Comparison of ENCODE assay signal across 7 cellular contexts in genomic region chr9:6566409-6567139, GRCh38.
A peak's percentile ranks its signal among the peaks of the same experiment; 100 is the strongest.
DNase-seq lines count a peak whose midpoint lies in the region; ATAC-seq, FAIRE-seq and TF ChIP-seq lines count a peak whose summit lies in the region.

No MANE protein-coding gene starts in this region.

- ATAC-seq in GM19351 (IDR thresholded peaks at IDR 0.05; ENCODE audit: unreplicated experiment) (peak; percentile 54), GM12878 (peak; percentile 59)

- POLR2A ChIA-PET in GM12878 (lab: Charles Lee), result no interaction called here

- SMC1A ChIA-PET in GM12878 (lab: Charles Lee; ENCODE audit: uncharacterized antibody, unreplicated experiment), result interaction anchor here (1.1 to 6.3 kb wide), 7 partner anchors 9 to 261 kb away, joined by 3 to 84 read pairs (median 4); no protein-coding TSS in a partner anchor

- intact Hi-C loops in GM12878 (cut with micrococcal nuclease; ENCODE audit: unreplicated experiment), result loop anchor here (10.0 kb wide), 1 partner anchor 512 kb away; no protein-coding TSS in a partner anchor

- H3K4me2 ChIP-seq in GM12878 (ENCODE audit: control insufficient read depth, insufficient read depth), result no peak overlapping the region

- H4K20me1 ChIP-seq in GM12878 (ENCODE audit: control insufficient read depth, insufficient read depth), result no peaks in the 10 kb centered on the region

- H3K4me1 ChIP-seq in GM12878 (ENCODE audit: control insufficient read depth, insufficient read depth, low read length), result no peaks in the 10 kb centered on the region

- H3K36me3 ChIP-seq in GM12878 (ENCODE audit: control insufficient read depth in 2 of 2, insufficient read depth in 2 of 2, low read length in 1 of 2), result peaks cover 4 to 7% of the 10 kb centered on the region in 2 experiments; a peak in 3 of 4 replicates

- BruUV-seq in GM12878 (replicated peaks; lab: Mats Ljungman, UMichigan), result no TSS peak

- TF ChIP-seq EP300 in GM12878 (IDR thresholded peaks at IDR 0.05; ENCODE audit: borderline replicate concordance in 1 of 2, control insufficient read depth in 1 of 2, low read depth in 2 of 2, low read length in 2 of 2), result no peak

- H2AFZ ChIP-seq in GM12878 (ENCODE audit: control insufficient read depth, low read depth, low read length), result peak overlapping the region; percentile 2; the same call in 1 of the 2 replicates

- WGBS in GM12878 (ENCODE audit: insufficient coverage, insufficient replicate concordance, low lambda C conversion rate, missing lambda C conversion rate), result 18% methylated on average over 10 of the region's 10 CpGs

- in situ Hi-C loops in GM12878 (cut with MboI), result loop anchor here (5.0 kb wide), 1 partner anchor 214 kb away; no protein-coding TSS in a partner anchor

- no peak for TF ChIP-seq CTCF in GM12878 (IDR thresholded peaks at IDR 0.05 in 2 of 3, conservative IDR thresholded peaks at IDR 0.05 in 1 of 3; ENCODE audit: control insufficient read depth in 2 of 3, extremely low read depth in 1 of 3, insufficient read depth in 1 of 3, low read depth in 3 of 3, low read length in 3 of 3)
- TF ChIP-seq CTCF in GM10266 (IDR thresholded peaks at IDR 0.05; ENCODE audit: control insufficient read depth, insufficient read depth, low read depth, missing control alignments), result no peak

- RAD21 ChIA-PET in GM12878 (lab: Charles Lee; ENCODE audit: unreplicated experiment), result interaction anchor here (1.1 to 6.1 kb wide), 2 partner anchors 12 to 210 kb away, joined by 3 to 41 read pairs; no protein-coding TSS in a partner anchor

- no peak overlapping the region for H3K4me3 ChIP-seq in GM12878

- H3K79me2 ChIP-seq in GM12878 (ENCODE audit: control insufficient read depth, insufficient read depth, low read length), result no peaks in the 10 kb centered on the region

- H3K9me3 ChIP-seq in GM12878 (replicated peaks; ENCODE audit: control insufficient read depth, insufficient read depth, low read length), result no peaks in the 10 kb centered on the region

- CTCF ChIA-PET in GM12878 (lab: Yijun Ruan, JAX), result interaction anchor here (0.6 to 9.1 kb wide), 8 partner anchors 9 to 588 kb away, joined by 3 to 123 read pairs (median 4); no protein-coding TSS in a partner anchor

- no peak overlapping the region for H3K27ac ChIP-seq in GM12878 (ENCODE audit: control insufficient read depth, insufficient read depth)

- no peak for FAIRE-seq in GM12878 (lab: Jason Lieb, UNC)

- no peaks in the 10 kb centered on the region for H3K27me3 ChIP-seq in GM12878 (replicated peaks in 1 of 2; ENCODE audit: control insufficient read depth in 2 of 2, insufficient read depth in 2 of 2, low read length in 1 of 2)

- no peak overlapping the region for H3K9ac ChIP-seq in GM12878 (ENCODE audit: control insufficient read depth, insufficient read depth, low read length)

- DNase-seq in NCI-H226, result peak; percentile 94
- DNase-seq in GM12878 (ENCODE audit: low read depth, low spot score), result no peak
- DNase-seq in renal cortical epithelial cell (ENCODE audit: low read depth), result peak; percentile 97
- DNase-seq in mesenteric fat pad (ENCODE audit: low spot score), result no peak
- DNase-seq in GM10266 (ENCODE audit: extremely low spot score), result no peak
- no peak for DNase-seq in midbrain (lab: John Stamatoyannopoulos, UW)

- TF ChIP-seq POLR2A in GM12878 (IDR thresholded peaks at IDR 0.05; ENCODE audit: low read depth, low read length), result no peak

- no peak for TF ChIP-seq RAD21 in GM12878 (IDR thresholded peaks at IDR 0.05; ENCODE audit: insufficient read depth, low read depth, low read length)

TF ChIP-seq in GM12878, 131 proteins besides CTCF, POLR2A, EP300 and RAD21:
- TF ChIP-seq, protein P1, sequence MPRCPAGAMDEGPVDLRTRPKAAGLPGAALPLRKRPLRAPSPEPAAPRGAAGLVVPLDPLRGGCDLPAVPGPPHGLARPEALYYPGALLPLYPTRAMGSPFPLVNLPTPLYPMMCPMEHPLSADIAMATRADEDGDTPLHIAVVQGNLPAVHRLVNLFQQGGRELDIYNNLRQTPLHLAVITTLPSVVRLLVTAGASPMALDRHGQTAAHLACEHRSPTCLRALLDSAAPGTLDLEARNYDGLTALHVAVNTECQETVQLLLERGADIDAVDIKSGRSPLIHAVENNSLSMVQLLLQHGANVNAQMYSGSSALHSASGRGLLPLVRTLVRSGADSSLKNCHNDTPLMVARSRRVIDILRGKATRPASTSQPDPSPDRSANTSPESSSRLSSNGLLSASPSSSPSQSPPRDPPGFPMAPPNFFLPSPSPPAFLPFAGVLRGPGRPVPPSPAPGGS (IDR thresholded peaks at IDR 0.05; ENCODE audit: borderline replicate concordance, insufficient read depth, low read depth, low read length, poor library complexity, severe bottlenecking), result peak; percentile 84
- TF ChIP-seq NR2C1 (IDR thresholded peaks at IDR 0.05) (no peak), SREBF2 (IDR thresholded peaks at IDR 0.05; ENCODE audit: low read length) (no peak), ZBTB40 (IDR thresholded peaks at IDR 0.05; ENCODE audit: borderline replicate concordance) (no peak), PML (IDR thresholded peaks at IDR 0.05; ENCODE audit: low read length) (no peak), MYC (IDR thresholded peaks at IDR 0.05; ENCODE audit: insufficient read depth, insufficient read length, insufficient replicate concordance, low read length, severe bottlenecking) (no peak), CHD4 (IDR thresholded peaks at IDR 0.05) (no peak), RUNX3 (IDR thresholded peaks at IDR 0.05; ENCODE audit: low read length) (no peak), EED (IDR thresholded peaks at IDR 0.05; ENCODE audit: low read depth) (peak; percentile 80), ESRRA (IDR thresholded peaks at IDR 0.05; ENCODE audit: low read length) (no peak), JUNB (IDR thresholded peaks at IDR 0.05) (peak; percentile 75), CREB1 (IDR thresholded peaks at IDR 0.05; ENCODE audit: low read depth) (0 out of 2 replicates have a peak, but pooled peaks have one; percentile 11), PAX8 (IDR thresholded peaks at IDR 0.05) (no peak), ETV6 (conservative IDR thresholded peaks at IDR 0.05 in 1 of 2, IDR thresholded peaks at IDR 0.05 in 1 of 2; ENCODE audit: borderline replicate concordance in 1 of 2, low read depth in 1 of 2) (0 out of 4 replicates have a peak, but pooled peaks of 1 of the 2 experiments have one; percentile 26), NFIC (IDR thresholded peaks at IDR 0.05; ENCODE audit: low read depth, low read length) (peak; percentile 67)
- TF ChIP-seq, protein P2, sequence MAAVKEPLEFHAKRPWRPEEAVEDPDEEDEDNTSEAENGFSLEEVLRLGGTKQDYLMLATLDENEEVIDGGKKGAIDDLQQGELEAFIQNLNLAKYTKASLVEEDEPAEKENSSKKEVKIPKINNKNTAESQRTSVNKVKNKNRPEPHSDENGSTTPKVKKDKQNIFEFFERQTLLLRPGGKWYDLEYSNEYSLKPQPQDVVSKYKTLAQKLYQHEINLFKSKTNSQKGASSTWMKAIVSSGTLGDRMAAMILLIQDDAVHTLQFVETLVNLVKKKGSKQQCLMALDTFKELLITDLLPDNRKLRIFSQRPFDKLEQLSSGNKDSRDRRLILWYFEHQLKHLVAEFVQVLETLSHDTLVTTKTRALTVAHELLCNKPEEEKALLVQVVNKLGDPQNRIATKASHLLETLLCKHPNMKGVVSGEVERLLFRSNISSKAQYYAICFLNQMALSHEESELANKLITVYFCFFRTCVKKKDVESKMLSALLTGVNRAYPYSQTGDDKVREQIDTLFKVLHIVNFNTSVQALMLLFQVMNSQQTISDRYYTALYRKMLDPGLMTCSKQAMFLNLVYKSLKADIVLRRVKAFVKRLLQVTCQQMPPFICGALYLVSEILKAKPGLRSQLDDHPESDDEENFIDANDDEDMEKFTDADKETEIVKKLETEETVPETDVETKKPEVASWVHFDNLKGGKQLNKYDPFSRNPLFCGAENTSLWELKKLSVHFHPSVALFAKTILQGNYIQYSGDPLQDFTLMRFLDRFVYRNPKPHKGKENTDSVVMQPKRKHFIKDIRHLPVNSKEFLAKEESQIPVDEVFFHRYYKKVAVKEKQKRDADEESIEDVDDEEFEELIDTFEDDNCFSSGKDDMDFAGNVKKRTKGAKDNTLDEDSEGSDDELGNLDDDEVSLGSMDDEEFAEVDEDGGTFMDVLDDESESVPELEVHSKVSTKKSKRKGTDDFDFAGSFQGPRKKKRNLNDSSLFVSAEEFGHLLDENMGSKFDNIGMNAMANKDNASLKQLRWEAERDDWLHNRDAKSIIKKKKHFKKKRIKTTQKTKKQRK (IDR thresholded peaks at IDR 0.05; ENCODE audit: low read depth, low read length), result no peak

Comparison
In these comparisons a context has a peak if more than half of its experiments do, and no peak if none do; other contexts are left out.
1. DNase-seq: peak in NCI-H226 (single experiment) and renal cortical epithelial cell (single experiment); none in GM12878 (single experiment), mesenteric fat pad (single experiment), GM10266 (single experiment) and midbrain (single experiment).